ENCODE assay signal across 8 cellular contexts in genomic region chr1:40783001-40783905, GRCh38. TPM values are rescaled to one million over a fixed set of nuclear protein-coding genes. Genes with fewer than 3 reads are reported as not detected.
DNase-seq lines count a peak whose midpoint lies in the region; ATAC-seq lines count a peak whose summit lies in the region.

TSS of gene KCNQ4 (plus strand) at chr1:40783787. CDS start at chr1:40784094, 307 bp downstream.

- DNase-seq in DMS53 treated with DMSO at 0.1 percent for 48 hours (lab: John Stamatoyannopoulos, UW; ENCODE audit: unreplicated experiment) (peak; percentile 10), LoVo (ENCODE audit: low spot score) (peak; percentile 62), head of caudate nucleus (peak in 39 of 42 donors; percentile 24 to 81 (median 56)), trophoblast cell (peak in 1 of 2 donors; percentile 35), activated gamma-delta T cell treated with Interleukin-2 at 50 U/mL for 16 hours (no peak)
- no peak for DNase-seq in activated T-helper 2 cell treated with anti-CD3 and anti-CD28 coated beads, Interferon-gamma antibody, Interleukin-2, Interleukin-4, amounts not matched to agents 10 μg/mL and 5 μg/mL and 100 μg/mL, durations not matched to agents 14 hours and 24 hours and 36 hours (ENCODE audit: low spot score)

- peak within 1 kb of the TSS; percentile 76 for H3K4me2 ChIP-seq in trophoblast cell (ENCODE audit: low read length)

- H4K91ac ChIP-seq in trophoblast cell (ENCODE audit: low read depth, low read length), result no peak within 1 kb of the TSS

- no peak within 1 kb of the TSS for H2AK5ac ChIP-seq in trophoblast cell (ENCODE audit: low read length)

- peak within 1 kb of the TSS; percentile 70 for H3K4me3 Mint-ChIP-seq in activated T-helper 2 cell treated with anti-CD3 and anti-CD28 coated beads, Interferon-gamma antibody, Interleukin-2, Interleukin-4, amounts not matched to agents 10 μg/mL and 5 μg/mL and 100 μg/mL, durations not matched to agents 14 hours and 24 hours and 36 hours (ENCODE audit: low read depth)

- intact Hi-C loops in activated T-helper 2 cell treated with anti-CD3 and anti-CD28 coated beads, Interferon-gamma antibody, Interleukin-2, Interleukin-4, amounts not matched to agents 10 μg/mL and 5 μg/mL and 100 μg/mL, durations not matched to agents 14 hours and 24 hours and 36 hours (cut with micrococcal nuclease), result no loop called here
- intact Hi-C loops in head of caudate nucleus (cut with DNase I), result no loop called here

- no peaks in the 10 kb centered on the region for H3K79me1 ChIP-seq in trophoblast cell (ENCODE audit: low read length)

- H4K12ac ChIP-seq in trophoblast cell (ENCODE audit: low read depth, low read length), result no peak within 1 kb of the TSS

- no peak within 1 kb of the TSS for H3K9ac ChIP-seq in trophoblast cell (ENCODE audit: low read length)

- no peak within 1 kb of the TSS for H4K8ac ChIP-seq in trophoblast cell (ENCODE audit: low read depth, low read length)

- H3K36me3 ChIP-seq in trophoblast cell (ENCODE audit: control insufficient read depth in 1 of 2, insufficient read depth in 2 of 2, low read length in 2 of 2), result no peaks in the 10 kb centered on the region

- no peaks in the 10 kb centered on the region for H3K9me3 Mint-ChIP-seq in activated T-helper 2 cell treated with anti-CD3 and anti-CD28 coated beads, Interferon-gamma antibody, Interleukin-2, Interleukin-4, amounts not matched to agents 10 μg/mL and 5 μg/mL and 100 μg/mL, durations not matched to agents 14 hours and 24 hours and 36 hours

- ATAC-seq in HG02852 (IDR thresholded peaks at IDR 0.05; ENCODE audit: unreplicated experiment) (no peak), GM19463 (IDR thresholded peaks at IDR 0.05; ENCODE audit: unreplicated experiment) (no peak)

- peak within 1 kb of the TSS; percentile 10 for H3K4me3 ChIP-seq in trophoblast cell (ENCODE audit: low read depth, low read length)

- H2AFZ ChIP-seq in trophoblast cell (ENCODE audit: insufficient read depth, low read length, poor library complexity), result no peak within 1 kb of the TSS

- no peak within 1 kb of the TSS for H3K14ac ChIP-seq in trophoblast cell (ENCODE audit: low read length)

- peaks cover 8 to 9% of the 10 kb centered on the region in 2 experiments for H3K4me1 ChIP-seq in trophoblast cell (ENCODE audit: control insufficient read depth in 1 of 2, insufficient read depth in 2 of 2, low read length in 2 of 2)

- H3K79me2 ChIP-seq in trophoblast cell (ENCODE audit: control insufficient read depth, insufficient read depth, low read length, poor library complexity), result no peaks in the 10 kb centered on the region

- H3K27ac ChIP-seq in trophoblast cell (ENCODE audit: low read depth, low read length), result no peak within 1 kb of the TSS

- peaks cover 7% of the 10 kb centered on the region for H3K36me3 Mint-ChIP-seq in activated T-helper 2 cell treated with anti-CD3 and anti-CD28 coated beads, Interferon-gamma antibody, Interleukin-2, Interleukin-4, amounts not matched to agents 10 μg/mL and 5 μg/mL and 100 μg/mL, durations not matched to agents 14 hours and 24 hours and 36 hours (ENCODE audit: low read depth)

- H3K4ac ChIP-seq in trophoblast cell (ENCODE audit: low read depth, low read length), result no peak within 1 kb of the TSS

- H3K27me3 Mint-ChIP-seq in activated T-helper 2 cell treated with anti-CD3 and anti-CD28 coated beads, Interferon-gamma antibody, Interleukin-2, Interleukin-4, amounts not matched to agents 10 μg/mL and 5 μg/mL and 100 μg/mL, durations not matched to agents 14 hours and 24 hours and 36 hours (ENCODE audit: low read depth), result peaks cover 38% of the 10 kb centered on the region

- peaks cover 6% of the 10 kb centered on the region for H3K4me1 Mint-ChIP-seq in activated T-helper 2 cell treated with anti-CD3 and anti-CD28 coated beads, Interferon-gamma antibody, Interleukin-2, Interleukin-4, amounts not matched to agents 10 μg/mL and 5 μg/mL and 100 μg/mL, durations not matched to agents 14 hours and 24 hours and 36 hours (ENCODE audit: low read depth)

- no peak within 1 kb of the TSS for H3K23ac ChIP-seq in trophoblast cell (ENCODE audit: low read length)

- no peak within 1 kb of the TSS for H2BK5ac ChIP-seq in trophoblast cell (ENCODE audit: low read depth, low read length, poor library complexity)

- WGBS in trophoblast cell (ENCODE audit: extremely low coverage, insufficient coverage, insufficient read length), result no CpG with 5 or more reads among the region's 73 CpGs

- H3K27me3 ChIP-seq in trophoblast cell (ENCODE audit: insufficient read depth, low read length), result peaks cover 31% of the 10 kb centered on the region

- no peak within 1 kb of the TSS for H2BK12ac ChIP-seq in trophoblast cell (ENCODE audit: low read length)

- no peak within 1 kb of the TSS for H3K18ac ChIP-seq in trophoblast cell (ENCODE audit: low read length)

- no peak within 1 kb of the TSS for H2BK120ac ChIP-seq in trophoblast cell (ENCODE audit: insufficient read depth, low read length, poor library complexity)

- H3K27ac Mint-ChIP-seq in activated T-helper 2 cell treated with anti-CD3 and anti-CD28 coated beads, Interferon-gamma antibody, Interleukin-2, Interleukin-4, amounts not matched to agents 10 μg/mL and 5 μg/mL and 100 μg/mL, durations not matched to agents 14 hours and 24 hours and 36 hours, result no peak within 1 kb of the TSS

- peaks cover 8% of the 10 kb centered on the region for H3K9me3 ChIP-seq in trophoblast cell (ENCODE audit: insufficient read depth, low read depth, low read length)

RNA-seq across cellular contexts. Expression of gene KCNQ4, which starts in this region (rescaled TPM):
- 0.57 and 0.78 TPM in 2 replicates for total RNA-seq in activated T-helper 2 cell treated with anti-CD3 and anti-CD28 coated beads, Interferon-gamma antibody, Interleukin-2, Interleukin-4, amounts not matched to agents 10 μg/mL and 5 μg/mL and 100 μg/mL, durations not matched to agents 14 hours and 24 hours and 36 hours
- 0.88 and 0.99 TPM in 2 replicates for polyA plus RNA-seq in trophoblast cell (2013)

Comparison
In these comparisons a context has a peak if more than half of its experiments do, and no peak if none do; other contexts are left out.
1. DNase-seq: peak in DMS53 treated with DMSO at 0.1 percent for 48 hours (single experiment), LoVo (single experiment) and head of caudate nucleus (39 of 42); none in activated T-helper 2 cell treated with anti-CD3 and anti-CD28 coated beads, Interferon-gamma antibody, Interleukin-2, Interleukin-4, amounts not matched to agents 10 μg/mL and 5 μg/mL and 100 μg/mL, durations not matched to agents 14 hours and 24 hours and 36 hours (single experiment) and activated gamma-delta T cell treated with Interleukin-2 at 50 U/mL for 16 hours (single experiment).